ENCODE assay signal across 18 cellular contexts in the genomic region with DNA sequence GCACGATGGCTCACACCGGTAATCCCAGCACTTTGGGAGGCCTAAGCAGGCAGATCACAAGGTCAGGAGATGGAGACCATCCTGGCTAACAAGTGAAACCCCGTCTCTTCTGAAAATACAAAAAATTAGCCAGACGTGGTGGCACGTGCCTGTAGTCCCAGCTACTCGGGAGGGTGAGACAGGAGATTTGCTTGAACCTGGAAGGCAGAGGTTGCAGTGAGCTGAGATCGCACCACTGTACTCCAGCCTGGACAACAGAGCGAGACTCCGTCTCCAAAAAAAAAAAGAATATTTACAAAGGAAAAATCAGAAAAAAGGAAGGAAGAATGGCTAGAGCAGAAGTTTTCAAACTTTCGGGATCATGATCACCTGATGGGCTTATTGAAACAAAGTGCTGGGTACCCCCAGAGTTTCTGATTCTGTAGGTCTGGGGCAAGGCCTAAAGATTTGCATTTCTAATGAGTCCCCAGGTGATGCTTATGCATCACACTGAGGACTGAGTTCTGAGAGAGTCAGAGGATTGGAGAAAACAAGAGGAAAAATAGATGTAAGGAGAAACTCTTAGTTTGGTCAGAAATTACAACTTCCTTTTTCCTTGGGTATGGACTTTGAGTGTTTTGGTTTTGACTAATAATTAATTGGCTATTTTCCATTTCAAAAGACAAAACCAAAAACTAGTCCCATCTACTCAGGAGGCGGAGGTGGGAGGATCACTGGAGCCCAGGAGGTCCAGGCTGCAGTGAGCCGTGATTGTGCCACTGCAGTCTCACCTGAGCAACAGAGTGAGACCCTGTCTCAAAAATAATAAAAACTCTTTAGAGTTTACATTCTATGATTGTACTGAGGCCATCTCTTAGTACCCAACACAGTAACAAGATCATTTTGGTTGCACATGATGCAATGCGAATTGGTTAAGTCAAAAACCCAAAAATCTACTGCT.
"Had no signal": no experiment of that assay in that cellular context is flagged by ENCODE, and none has a peak within 500 bp of the region (broad histone marks: within the 10 kb centered on the region; RNA-seq: fewer than 3 reads in every experiment).

No MANE protein-coding gene starts in this region.

- H3K9me3 Mint-ChIP-seq: memory B cell; nephron; stimulated activated naive CD8-positive, alpha-beta T cell treated with anti-CD3 and anti-CD28 coated beads, Interleukin-15, Interleukin-2, amounts not matched to agents 100 ng/mL and 50 ng/mL, for 24 hours; T-helper 2 cell treated with Interferon-gamma antibody and Interleukin-4, amounts not matched to agents 5 μg/mL and 100 μg/mL, for 36 hours had no signal

- H3K4me1 ChIP-seq: suprapubic skin had no signal

- H3K27ac ChIP-seq: gastroesophageal sphincter, heart right ventricle, skin epidermis, suprapubic skin, upper lobe of left lung had no signal

- H3K27me3 ChIP-seq: gastroesophageal sphincter, heart right ventricle, suprapubic skin, upper lobe of left lung had no signal

- H3K9me3 ChIP-seq: gastroesophageal sphincter, heart right ventricle, suprapubic skin, upper lobe of left lung had no signal

- H3K4me3 ChIP-seq: gastroesophageal sphincter, heart right ventricle, skin epidermis, suprapubic skin, upper lobe of left lung had no signal

- H3K36me3 ChIP-seq: suprapubic skin had no signal

- FAIRE-seq: astrocyte, bronchial epithelial cell had no signal

- DNase-seq: activated naive CD4-positive, alpha-beta T cell treated with anti-CD3 and anti-CD28 coated beads, Interleukin-2, amount 50 U/mL, for 16 hours; activated T-cell treated with anti-CD3 and anti-CD28 coated beads for 4 hours; erythroblast; heart right ventricle; left ventricle myocardium superior; occipital lobe; right cardiac atrium; stimulated activated CD4-positive, alpha-beta T cell treated with anti-CD3 and anti-CD28 coated beads, Interleukin-4, amount 100 ng/mL, for 24 hours; upper lobe of left lung had no signal

- H3K27ac Mint-ChIP-seq: memory B cell; stimulated activated naive CD8-positive, alpha-beta T cell treated with anti-CD3 and anti-CD28 coated beads, Interleukin-15, Interleukin-2, amounts not matched to agents 100 ng/mL and 50 ng/mL, for 24 hours; T-helper 2 cell treated with Interferon-gamma antibody and Interleukin-4, amounts not matched to agents 5 μg/mL and 100 μg/mL, for 36 hours had no signal

- H3K4me3 Mint-ChIP-seq: memory B cell; nephron; stimulated activated naive CD8-positive, alpha-beta T cell treated with anti-CD3 and anti-CD28 coated beads, Interleukin-15, Interleukin-2, amounts not matched to agents 100 ng/mL and 50 ng/mL, for 24 hours; T-helper 2 cell treated with Interferon-gamma antibody and Interleukin-4, amounts not matched to agents 5 μg/mL and 100 μg/mL, for 36 hours had no signal

- H3K27me3 Mint-ChIP-seq: memory B cell; stimulated activated naive CD8-positive, alpha-beta T cell treated with anti-CD3 and anti-CD28 coated beads, Interleukin-15, Interleukin-2, amounts not matched to agents 100 ng/mL and 50 ng/mL, for 24 hours had no signal

- ATAC-seq: gastroesophageal sphincter, heart right ventricle, left ventricle myocardium superior, right cardiac atrium had no signal
